In genomic region chr1:21490774-21491482, GRCh38 we compare ENCODE assay signal across 1 cellular context.
TF ChIP-seq lines count a peak whose summit lies in the region.

No MANE protein-coding gene starts in this region.

TF ChIP-seq in GM23338, 12 proteins besides CTCF, POLR2A, EP300 and RAD21 (continued from another document):
- TF ChIP-seq ZNF462 (CRISPR knock-in tag; IDR thresholded peaks at IDR 0.05): no peak
- TF ChIP-seq STAT1 (IDR thresholded peaks at IDR 0.05; ENCODE audit: unreplicated experiment): no peak
